In genomic region chr16:74469946-74470478, GRCh38 we compare ENCODE assay signal across 21 cellular contexts. TPM values are rescaled to one million over a fixed set of nuclear protein-coding genes. Genes with fewer than 3 reads are reported as not detected.
DNase-seq lines count a peak whose midpoint lies in the region; ATAC-seq and TF ChIP-seq lines count a peak whose summit lies in the region.
"Had no signal": no experiment of that assay in that cellular context is flagged by ENCODE, and none has a peak within 500 bp of the region (broad histone marks: within the 10 kb centered on the region; RNA-seq: fewer than 3 reads in every experiment).

No MANE protein-coding gene starts in this region.

- no peaks in the 10 kb centered on the region for H3K27me3 ChIP-seq in WERI-Rb-1 (ENCODE audit: insufficient read depth, low read depth, severe bottlenecking)

- H3K4me1 Mint-ChIP-seq in activated T-cell treated with anti-CD3 and anti-CD28 coated beads, Interleukin-2, amount 50 U/mL, for 24 hours (ENCODE audit: low read depth), result peaks cover 24% of the 10 kb centered on the region
- peaks cover 26% of the 10 kb centered on the region for H3K4me1 Mint-ChIP-seq in activated T-cell treated with anti-CD3 and anti-CD28 coated beads, Interleukin-2, amount 50 U/mL, for 4 hours (ENCODE audit: low read depth)
- no peaks in the 10 kb centered on the region for H3K4me1 Mint-ChIP-seq in chondrocyte (ENCODE audit: low read depth)

- no peaks in the 10 kb centered on the region for H3K27me3 Mint-ChIP-seq in activated T-cell treated with anti-CD3 and anti-CD28 coated beads, Interleukin-2, amount 50 U/mL, for 24 hours
- no peaks in the 10 kb centered on the region for H3K27me3 Mint-ChIP-seq in activated T-cell treated with anti-CD3 and anti-CD28 coated beads, Interleukin-2, amount 50 U/mL, for 4 hours (ENCODE audit: low read depth)
- H3K27me3 Mint-ChIP-seq in chondrocyte (ENCODE audit: low read depth), result no peaks in the 10 kb centered on the region
- H3K27me3 Mint-ChIP-seq: CD8-positive, alpha-beta memory T cell; IgD-negative memory B cell; T-cell had no signal

- CTCF ChIA-PET in HEK293 (lab: Yijun Ruan, JAX), result no interaction called here

- H3K4me1 ChIP-seq in HEK293 (ENCODE audit: control insufficient read depth, insufficient read depth, low read length), result no peaks in the 10 kb centered on the region

- ATAC-seq in activated T-cell treated with anti-CD3 and anti-CD28 coated beads, Interleukin-2, amount 50 U/mL, for 4 hours, result no peak
- ATAC-seq: Panc1, SK-N-SH treated with all-trans-retinoic acid at 6 μM for 48 hours, T-cell had no signal

- no peak for DNase-seq in activated T-cell treated with anti-CD3 and anti-CD28 coated beads, Interleukin-2, amount 50 U/mL, for 24 hours
- no peak for DNase-seq in activated T-cell treated with anti-CD3 and anti-CD28 coated beads, Interleukin-2, amount 50 U/mL, for 4 hours
- no peak for DNase-seq in chondrocyte (ENCODE audit: low spot score)
- no peak for DNase-seq in NK-92 treated with Interleukin-12 subunit alpha and Interleukin-12 subunit beta, amount 100 ng/mL, for 24 hours (lab: John Stamatoyannopoulos, UW)
- no peak for DNase-seq in WERI-Rb-1
- DNase-seq in KG1 (lab: John Stamatoyannopoulos, UW), result no peak
- DNase-seq: 8988T; C1 segment of cervical spinal cord; CD8-positive, alpha-beta memory T cell; HFFc6; Kasumi-1; NCI-H1048; NCI-H1417 treated with DMSO at 0.1 percent for 48 hours; NCI-H187; NCI-H69; T-cell had no signal

- no peak for TF ChIP-seq CTCF in HEK293 (tag by site-specific recombination; IDR thresholded peaks at IDR 0.05)
- no peak for TF ChIP-seq CTCF in chondrocyte (IDR thresholded peaks at IDR 0.05)
- no peak for TF ChIP-seq CTCF in WERI-Rb-1 (IDR thresholded peaks at IDR 0.05; ENCODE audit: low read depth, low read length)

- peaks cover 13 to 88% of the 10 kb centered on the region in 2 experiments; a peak in 2 of 3 replicates for H3K36me3 ChIP-seq in HEK293 (ENCODE audit: control insufficient read depth in 2 of 2, insufficient read depth in 1 of 2, low read length in 2 of 2)
- peaks cover 81% of the 10 kb centered on the region for H3K36me3 ChIP-seq in WERI-Rb-1

- H3K36me3 Mint-ChIP-seq in activated T-cell treated with anti-CD3 and anti-CD28 coated beads, Interleukin-2, amount 50 U/mL, for 24 hours (ENCODE audit: low read depth), result peaks cover 96% of the 10 kb centered on the region
- H3K36me3 Mint-ChIP-seq in activated T-cell treated with anti-CD3 and anti-CD28 coated beads, Interleukin-2, amount 50 U/mL, for 4 hours (ENCODE audit: insufficient read depth), result peaks cover 56% of the 10 kb centered on the region
- peaks cover 55% of the 10 kb centered on the region for H3K36me3 Mint-ChIP-seq in chondrocyte (ENCODE audit: low read depth)

- POLR2A ChIA-PET in HEK293 (lab: Yijun Ruan, JAX), result no interaction called here

- H3K27ac ChIP-seq in HEK293 (ENCODE audit: extremely low read depth, low read depth, low read length), result no peak overlapping the region
- H3K27ac ChIP-seq in WERI-Rb-1, result no peak overlapping the region

- H3K9me3 ChIP-seq in HEK293 (ENCODE audit: control insufficient read depth, insufficient read depth, low read depth, low read length) (no peaks in the 10 kb centered on the region), WERI-Rb-1 (ENCODE audit: severe bottlenecking) (no peaks in the 10 kb centered on the region)

- H3K4me3 ChIP-seq in HEK293 (ENCODE audit: low read depth, low read length) (no peak overlapping the region), WERI-Rb-1 (ENCODE audit: low read depth, low read length) (no peak overlapping the region)

- H3K4me3 Mint-ChIP-seq in activated T-cell treated with anti-CD3 and anti-CD28 coated beads, Interleukin-2, amount 50 U/mL, for 24 hours, result no peak overlapping the region
- H3K4me3 Mint-ChIP-seq in activated T-cell treated with anti-CD3 and anti-CD28 coated beads, Interleukin-2, amount 50 U/mL, for 4 hours, result no peak overlapping the region
- H3K4me3 Mint-ChIP-seq in chondrocyte (ENCODE audit: unreplicated experiment), result no peak overlapping the region
- H3K4me3 Mint-ChIP-seq: CD8-positive, alpha-beta memory T cell; HFFc6; IgD-negative memory B cell; T-cell had no signal

- H3K9me3 Mint-ChIP-seq in activated T-cell treated with anti-CD3 and anti-CD28 coated beads, Interleukin-2, amount 50 U/mL, for 24 hours, result no peaks in the 10 kb centered on the region
- H3K9me3 Mint-ChIP-seq in activated T-cell treated with anti-CD3 and anti-CD28 coated beads, Interleukin-2, amount 50 U/mL, for 4 hours, result no peaks in the 10 kb centered on the region
- no peaks in the 10 kb centered on the region for H3K9me3 Mint-ChIP-seq in chondrocyte (ENCODE audit: low read depth)
- H3K9me3 Mint-ChIP-seq: CD8-positive, alpha-beta memory T cell; HFFc6; IgD-negative memory B cell; T-cell had no signal

- H3K27ac Mint-ChIP-seq in activated T-cell treated with anti-CD3 and anti-CD28 coated beads, Interleukin-2, amount 50 U/mL, for 24 hours, result peak overlapping the region; percentile 40
- peak overlapping the region; percentile 49 for H3K27ac Mint-ChIP-seq in chondrocyte (ENCODE audit: unreplicated experiment)
- H3K27ac Mint-ChIP-seq: HFFc6, IgD-negative memory B cell, T-cell had no signal

TF ChIP-seq in HEK293, 187 proteins besides CTCF, POLR2A, EP300 and RAD21:
- TF ChIP-seq ZNF366 (tag by site-specific recombination; conservative IDR thresholded peaks at IDR 0.05) (peak; percentile 95), ZNF302 (tag by site-specific recombination; IDR thresholded peaks at IDR 0.05; ENCODE audit: low read depth) (no peak), ZNF76 (tag by site-specific recombination; IDR thresholded peaks at IDR 0.05; ENCODE audit: borderline replicate concordance, low read depth) (no peak)

RNA-seq across cellular contexts. Expression of gene CLEC18B, which starts 48.7 kb away (rescaled TPM):
- 1 to 10 TPM in 1 of 3 donors, under 1 TPM in 2; 0.25 to 1.1 (median 0.79) TPM for total RNA-seq in activated T-cell treated with anti-CD3 and anti-CD28 coated beads, Interleukin-2, amount 50 U/mL, for 4 hours
- 1.6 to 4.5 TPM (median 3.5 TPM) in 3 replicates for total RNA-seq in chondrocyte
- total RNA-seq: Daoy had no signal
